Comparison of ENCODE assay signal across 13 cellular contexts in genomic region chr6:28140616-28141015, GRCh38. TPM values are rescaled to one million over a fixed set of nuclear protein-coding genes. Genes with fewer than 3 reads are reported as not detected.
DNase-seq lines count a peak whose midpoint lies in the region; ATAC-seq and TF ChIP-seq lines count a peak whose summit lies in the region.
"Had no signal": no experiment of that assay in that cellular context is flagged by ENCODE, and none has a peak within 500 bp of the region (broad histone marks: within the 10 kb centered on the region; RNA-seq: fewer than 3 reads in every experiment).

No MANE protein-coding gene starts in this region.

- H3K36me3 Mint-ChIP-seq in H9 (ENCODE audit: insufficient read depth in 1 of 3, low read depth in 3 of 3) (peaks cover 6 to 19% (median 18%) of the 10 kb centered on the region in 3 experiments; a peak in 6 of 7 replicates), memory B cell (peaks cover 10% of the 10 kb centered on the region)
- H3K36me3 Mint-ChIP-seq in activated naive CD4-positive, alpha-beta T cell treated with anti-CD3 and anti-CD28 coated beads, Interleukin-2, amount 50 U/mL, for 72 hours = peaks cover 30 to 40% of the 10 kb centered on the region in 2 donors

- H4K8ac ChIP-seq in H9 (replicated peaks; ENCODE audit: insufficient read length, low read depth, low read length) = no peak overlapping the region

- H3K27ac ChIP-seq in BLaER1 treated with 17β-estradiol and CSF1 and Interleukin-3, amounts not matched to agents 10 nM and 100 nM = no peak overlapping the region
- H3K27ac ChIP-seq in H9 (ENCODE audit: insufficient read length, low read depth, low read length) = no peak overlapping the region
- no peak overlapping the region for H3K27ac ChIP-seq in ovary
- H3K27ac ChIP-seq in SJCRH30 = no peak overlapping the region

- TF ChIP-seq EP300 in ovary (IDR thresholded peaks at IDR 0.05) = no peak

- no peak overlapping the region for H3T11ph ChIP-seq in H9 (ENCODE audit: low read length)

- no peak overlapping the region for H4K5ac ChIP-seq in H9 (ENCODE audit: insufficient read length, low read depth, low read length)

- no peak overlapping the region for H3K56ac ChIP-seq in H9 (ENCODE audit: insufficient read length, low read depth, low read length)

- no peak for TF ChIP-seq POLR2A in ovary (IDR thresholded peaks at IDR 0.05)

- no peak overlapping the region for H2AK5ac ChIP-seq in H9 (ENCODE audit: insufficient read length, low read length)

- H3K27me3 Mint-ChIP-seq in H9 (ENCODE audit: low read depth) (peaks cover 23% of the 10 kb centered on the region), memory B cell (no peaks in the 10 kb centered on the region)

- no peak overlapping the region for H4K91ac ChIP-seq in H9 (ENCODE audit: insufficient read length, low read depth, low read length)

- H2BK5ac ChIP-seq in H9 (ENCODE audit: insufficient read length, low read length) = no peak overlapping the region

- intact Hi-C loops in ovary (cut with DNase I) = loop anchor here in 1 of 4 donors (5.0 kb wide), 1 partner anchor 82 kb away; no protein-coding TSS in a partner anchor

- no peak overlapping the region for H2BK120ac ChIP-seq in H9 (ENCODE audit: low read depth, low read length, poor library complexity, severe bottlenecking)

- no peak overlapping the region for H3K18ac ChIP-seq in H9 (ENCODE audit: insufficient read length, low read depth, low read length)

- H3K4me1 ChIP-seq in BLaER1 treated with 17β-estradiol and CSF1 and Interleukin-3, amounts not matched to agents 10 nM and 100 nM = peaks cover 28 to 58% (median 46%) of the 10 kb centered on the region in 10 experiments
- H3K4me1 ChIP-seq in H9 (ENCODE audit: insufficient read depth, low read length) (peaks cover 4% of the 10 kb centered on the region; the same call in 1 of the 2 replicates), ovary (ENCODE audit: insufficient read depth) (peaks cover 7% of the 10 kb centered on the region), SJCRH30 (peaks cover 6% of the 10 kb centered on the region)

- no peak overlapping the region for H3K4me3 ChIP-seq in BLaER1 treated with 17β-estradiol and CSF1 and Interleukin-3, amounts not matched to agents 10 nM and 100 nM
- H3K4me3 ChIP-seq in ovary (no peak overlapping the region), SJCRH30 (no peak overlapping the region)

- H3K23me2 ChIP-seq in H9 (ENCODE audit: insufficient read length, low read depth, low read length, poor library complexity, severe bottlenecking) = peaks cover 19% of the 10 kb centered on the region

- no peak for ATAC-seq in activated naive CD4-positive, alpha-beta T cell treated with anti-CD3 and anti-CD28 coated beads, Interleukin-2, amount 50 U/mL, for 72 hours
- no peak for ATAC-seq in memory B cell (ENCODE audit: low read depth)

- no peaks in the 10 kb centered on the region for H3K79me1 ChIP-seq in H9 (ENCODE audit: insufficient read depth, low read depth, low read length, poor library complexity, severe bottlenecking)

- no peak overlapping the region for H3K4ac ChIP-seq in H9 (ENCODE audit: low read depth, low read length)

- DNase-seq in H9 = no peak
- no peak for DNase-seq in activated naive CD4-positive, alpha-beta T cell treated with anti-CD3 and anti-CD28 coated beads, Interleukin-2, amount 50 U/mL, for 72 hours (ENCODE audit: low spot score in 2 of 2)
- no peak for DNase-seq in memory B cell (ENCODE audit: low spot score in 2 of 2)
- DNase-seq in Kasumi-1 (lab: John Stamatoyannopoulos, UW) = no peak
- DNase-seq in SHP77 treated with DMSO at 0.1 percent for 48 hours (lab: John Stamatoyannopoulos, UW) = no peak
- DNase-seq in ovary = no peak
- DNase-seq in SJCRH30 = no peak
- DNase-seq: endodermal cell, head of caudate nucleus, NCI-H1694 treated with DMSO at 0.1 percent for 48 hours, SK-N-SH had no signal

- no CpG with 5 or more reads among the region's 5 CpGs for WGBS in H9 (ENCODE audit: extremely low coverage, insufficient read length, low lambda C conversion rate)
- 62 to 78% (median 71%) methylated on average over 5 of the region's 5 CpGs for WGBS in ovary, 3 donors

- H3K9ac ChIP-seq in BLaER1 treated with 17β-estradiol and CSF1 and Interleukin-3, amounts not matched to agents 10 nM and 100 nM = no peak overlapping the region
- H3K9ac ChIP-seq in H9 (ENCODE audit: extremely low read depth, insufficient read length, low read length) = no peak overlapping the region
- H3K9ac ChIP-seq: parathyroid adenoma had no signal

- H3K4me1 Mint-ChIP-seq in H9 (peaks cover 17 to 24% of the 10 kb centered on the region in 2 experiments), memory B cell (peaks cover 40% of the 10 kb centered on the region)

- H3K23ac ChIP-seq in H9 (ENCODE audit: insufficient read length, low read depth, low read length) = no peak overlapping the region

- H3K36me3 ChIP-seq in BLaER1 treated with 17β-estradiol and CSF1 and Interleukin-3, amounts not matched to agents 10 nM and 100 nM = peaks cover 16 to 20% (median 18%) of the 10 kb centered on the region in 11 experiments; a peak in 21 of 22 replicates
- H3K36me3 ChIP-seq in ovary (no peaks in the 10 kb centered on the region), SJCRH30 (peaks cover 10% of the 10 kb centered on the region; the same call in 1 of the 2 replicates)

- peaks cover 4% of the 10 kb centered on the region; the same call in 1 of the 2 replicates for H3K79me2 ChIP-seq in H9 (ENCODE audit: insufficient read depth, low read length)

- no peaks in the 10 kb centered on the region for H3K9me3 Mint-ChIP-seq in H9
- H3K9me3 Mint-ChIP-seq in activated naive CD4-positive, alpha-beta T cell treated with anti-CD3 and anti-CD28 coated beads, Interleukin-2, amount 50 U/mL, for 72 hours = no peaks in the 10 kb centered on the region
- H3K9me3 Mint-ChIP-seq in memory B cell = no peaks in the 10 kb centered on the region
- H3K9me3 Mint-ChIP-seq: endodermal cell had no signal

- H2AFZ ChIP-seq in H9 (ENCODE audit: low read length) = no peak overlapping the region

- peaks cover 0 to 9% (median 0%) of the 10 kb centered on the region in 11 experiments; a peak in 1 of 22 replicates for H4K20me1 ChIP-seq in BLaER1 treated with 17β-estradiol and CSF1 and Interleukin-3, amounts not matched to agents 10 nM and 100 nM
- no peaks in the 10 kb centered on the region for H4K20me1 ChIP-seq in H9 (ENCODE audit: control insufficient read depth, insufficient read depth, insufficient read length)

- no peaks in the 10 kb centered on the region; a peak in 1 of 22 replicates for H3K9me3 ChIP-seq in BLaER1 treated with 17β-estradiol and CSF1 and Interleukin-3, amounts not matched to agents 10 nM and 100 nM (replicated peaks in 1 of 11)
- no peaks in the 10 kb centered on the region for H3K9me3 ChIP-seq in H9 (ENCODE audit: control insufficient read depth, low read depth, low read length)
- H3K9me3 ChIP-seq in ovary = no peaks in the 10 kb centered on the region
- no peaks in the 10 kb centered on the region for H3K9me3 ChIP-seq in SJCRH30 (replicated peaks)
- H3K9me3 ChIP-seq: SK-N-SH had no signal

- no peak overlapping the region for H2BK12ac ChIP-seq in H9 (ENCODE audit: insufficient read length, low read depth, low read length)

- H3K4me2 ChIP-seq in BLaER1 treated with 17β-estradiol and CSF1 and Interleukin-3, amounts not matched to agents 10 nM and 100 nM = peak overlapping the region in 8 of 11 experiments; percentile 16 to 95 (median 80); a peak in 11 of 22 replicates
- no peak overlapping the region for H3K4me2 ChIP-seq in H9 (ENCODE audit: insufficient read depth, insufficient read length, low read length)

- no peaks in the 10 kb centered on the region for H3K27me3 ChIP-seq in BLaER1 treated with 17β-estradiol and CSF1 and Interleukin-3, amounts not matched to agents 10 nM and 100 nM
- H3K27me3 ChIP-seq in H9 (ENCODE audit: insufficient read depth, low read length) = no peaks in the 10 kb centered on the region; the same call in 1 of the 2 replicates
- H3K27me3 ChIP-seq in ovary = no peaks in the 10 kb centered on the region
- no peaks in the 10 kb centered on the region for H3K27me3 ChIP-seq in SJCRH30

- no peak overlapping the region for H2BK15ac ChIP-seq in H9 (ENCODE audit: low read depth, low read length)

- no peak overlapping the region for H3K14ac ChIP-seq in H9 (ENCODE audit: insufficient read depth, low read length)

- H3K4me3 Mint-ChIP-seq in H9 (peak overlapping the region; percentile 94 to 98; a peak in 4 of 5 replicates), memory B cell (peak overlapping the region; percentile 97)

- H3K27ac Mint-ChIP-seq in H9 (no peak overlapping the region), memory B cell (peak overlapping the region; percentile 85)
- peak overlapping the region; percentile 10 to 90 for H3K27ac Mint-ChIP-seq in activated naive CD4-positive, alpha-beta T cell treated with anti-CD3 and anti-CD28 coated beads, Interleukin-2, amount 50 U/mL, for 72 hours
- H3K27ac Mint-ChIP-seq: endodermal cell had no signal

- TF ChIP-seq CTCF in H9 (conservative IDR thresholded peaks at IDR 0.05) = no peak
- TF ChIP-seq CTCF in ovary (IDR thresholded peaks at IDR 0.05) = no peak

- H2BK20ac ChIP-seq in H9 (ENCODE audit: low read depth, low read length, poor library complexity, severe bottlenecking) = no peak overlapping the region

RNA-seq across cellular contexts. Expression of gene ZKSCAN8, which starts 1.1 kb away (rescaled TPM):
- total RNA-seq in H9 (2021) = 22.4 and 25.4 TPM in 2 replicates
- 10 to 100 TPM; 21.7 to 26.0 TPM for total RNA-seq in activated naive CD4-positive, alpha-beta T cell treated with anti-CD3 and anti-CD28 coated beads, Interleukin-2, amount 50 U/mL, for 72 hours
- total RNA-seq in ovary = 10 to 100 TPM; 16.8 to 44.6 (median 31.9) TPM
- 10 to 100 TPM; 13.6 to 30.3 TPM for polyA plus RNA-seq in ovary
- 22.4 and 24.6 TPM in 2 replicates for total RNA-seq in SJCRH30 (2014; rRNA removed; shearing (Covaris generic))

RNA-seq across cellular contexts. Expression of gene ZSCAN16, which starts 16.2 kb away (rescaled TPM):
- total RNA-seq in H9 (2021) (9.8 and 11.0 TPM in 2 replicates), ovary (1 to 10 TPM; 2.6 to 4.4 (median 3.1) TPM)
- 1 to 10 TPM; 3.3 to 3.5 TPM for total RNA-seq in activated naive CD4-positive, alpha-beta T cell treated with anti-CD3 and anti-CD28 coated beads, Interleukin-2, amount 50 U/mL, for 72 hours
- polyA plus RNA-seq in ovary = 1 to 10 TPM; 3.2 to 4.0 TPM
- total RNA-seq in SJCRH30 (2014; rRNA removed; shearing (Covaris generic)) = 2.9 and 4.6 TPM in 2 replicates

Comparison
In these comparisons a context has a peak if more than half of its experiments do, and no peak if none do; other contexts are left out.
1. H3K27ac Mint-ChIP-seq: peak in activated naive CD4-positive, alpha-beta T cell treated with anti-CD3 and anti-CD28 coated beads, Interleukin-2, amount 50 U/mL, for 72 hours (2 of 2) and memory B cell (single experiment); none in H9 (0 of 3).